ENCODE assay signal across 29 cellular contexts in genomic region chr5:54140247-54140646, GRCh38.
"Had no signal": no experiment of that assay in that cellular context is flagged by ENCODE, and none has a peak within 500 bp of the region (broad histone marks: within the 10 kb centered on the region; RNA-seq: fewer than 3 reads in every experiment).

No MANE protein-coding gene starts in this region.

- H3K4me1 ChIP-seq: testis, thyroid gland, upper lobe of right lung, vagina had no signal

- H3K27ac ChIP-seq: stomach, suprapubic skin, testis, thoracic aorta, thyroid gland, tibial artery, tibial nerve, transverse colon, upper lobe of left lung, upper lobe of right lung, uterus, vagina had no signal

- H3K27ac Mint-ChIP-seq: stimulated activated effector memory CD8-positive, alpha-beta T cell treated with anti-CD3 and anti-CD28 coated beads, Interleukin-12 subunit alpha, Interleukin-12 subunit beta, amount 100 ng/mL, for 72 hours; stimulated activated memory B cell treated with anti-CD40 and anti-IgM and Interleukin-4, amounts not matched to agents 10 μg/mL and 1 μg/mL and 100 μg/mL, for 72 hours; stimulated activated naive B cell treated with anti-CD40 and anti-IgM and Interleukin-4, amounts not matched to agents 10 μg/mL and 1 μg/mL and 100 μg/mL, for 72 hours; stimulated activated naive CD8-positive, alpha-beta T cell treated with anti-CD3 and anti-CD28 coated beads, Interleukin-15, amount 100 ng/mL, for 72 hours; stimulated activated naive CD8-positive, alpha-beta T cell treated with anti-CD3 and anti-CD28 coated beads, Interleukin-15, Interleukin-2, amounts not matched to agents 100 ng/mL and 50 ng/mL, for 24 hours; type B pancreatic cell had no signal

- H3K4me3 ChIP-seq: stomach, suprapubic skin, testis, thoracic aorta, thyroid gland, tibial artery, tibial nerve, transverse colon, upper lobe of left lung, upper lobe of right lung, uterus, vagina had no signal

- H3K36me3 ChIP-seq: stomach, suprapubic skin, thoracic aorta, thyroid gland, tibial artery, transverse colon, upper lobe of left lung, upper lobe of right lung, uterus, vagina had no signal

- H3K36me3 Mint-ChIP-seq: stimulated activated effector memory CD8-positive, alpha-beta T cell treated with anti-CD3 and anti-CD28 coated beads, Interleukin-12 subunit alpha, Interleukin-12 subunit beta, amount 100 ng/mL, for 72 hours had no signal

- DNase-seq: stimulated activated CD4-positive, alpha-beta T cell treated with anti-CD3 and anti-CD28 coated beads, Interleukin-2, amount 100 ng/mL, for 48 hours; stimulated activated CD4-positive, alpha-beta T cell treated with anti-CD3 and anti-CD28 coated beads, Interleukin-4, amount 100 ng/mL, for 1 hour; stimulated activated CD4-positive, alpha-beta T cell treated with anti-CD3 and anti-CD28 coated beads, Interleukin-4, amount 100 ng/mL, for 24 hours; stimulated activated CD4-positive, alpha-beta T cell treated with anti-CD3 and anti-CD28 coated beads, Interleukin-4, amount 100 ng/mL, for 4 hours; stimulated activated CD8-positive, alpha-beta memory T cell treated with anti-CD3 and anti-CD28 coated beads, Interleukin-4, amount 100 ng/mL, for 48 hours; stimulated activated naive B cell treated with anti-CD40 and anti-IgM and Interleukin-4, amounts not matched to agents 10 μg/mL and 1 μg/mL and 100 μg/mL, for 72 hours; stimulated activated naive CD4-positive, alpha-beta T cell; stimulated activated naive CD4-positive, alpha-beta T cell treated with Interleukin-2 at 50 U/mL for 16 hours; stimulated activated naive CD8-positive, alpha-beta T cell treated with anti-CD3 and anti-CD28 coated beads, Interleukin-15, amount 100 ng/mL, for 72 hours; stimulated activated naive CD8-positive, alpha-beta T cell treated with anti-CD3 and anti-CD28 coated beads, Interleukin-15, Interleukin-2, amounts not matched to agents 100 U/mL and 50 U/mL, for 24 hours; stomach; substantia nigra; testis; thyroid gland; tibial artery; transverse colon; trophoblast cell; upper lobe of left lung; upper lobe of right lung; uterus had no signal

- H3K27me3 ChIP-seq: stomach, suprapubic skin, testis, thyroid gland, tibial artery, tibial nerve, transverse colon, upper lobe of left lung, upper lobe of right lung, uterus, vagina had no signal

- H3K9me3 ChIP-seq: stomach, suprapubic skin, testis, thoracic aorta, thyroid gland, tibial artery, tibial nerve, transverse colon, upper lobe of left lung, upper lobe of right lung, uterus, vagina had no signal

- H3K9me3 Mint-ChIP-seq: stimulated activated effector memory CD8-positive, alpha-beta T cell treated with anti-CD3 and anti-CD28 coated beads, Interleukin-12 subunit alpha, Interleukin-12 subunit beta, amount 100 ng/mL, for 72 hours; stimulated activated memory B cell treated with anti-CD40 and anti-IgM and Interleukin-4, amounts not matched to agents 10 μg/mL and 1 μg/mL and 100 μg/mL, for 72 hours; stimulated activated naive B cell treated with anti-CD40 and anti-IgM and Interleukin-4, amounts not matched to agents 10 μg/mL and 1 μg/mL and 100 μg/mL, for 72 hours; stimulated activated naive CD8-positive, alpha-beta T cell treated with anti-CD3 and anti-CD28 coated beads, Interleukin-15, amount 100 ng/mL, for 72 hours; stimulated activated naive CD8-positive, alpha-beta T cell treated with anti-CD3 and anti-CD28 coated beads, Interleukin-15, Interleukin-2, amounts not matched to agents 100 ng/mL and 50 ng/mL, for 24 hours; type B pancreatic cell had no signal

- ATAC-seq: stimulated activated effector memory CD8-positive, alpha-beta T cell treated with anti-CD3 and anti-CD28 coated beads, Interleukin-12 subunit alpha, Interleukin-12 subunit beta, amount 100 ng/mL, for 72 hours; stimulated activated memory B cell treated with anti-CD40 and anti-IgM and Interleukin-4, amounts not matched to agents 10 μg/mL and 1 μg/mL and 100 μg/mL, for 72 hours; stimulated activated naive B cell treated with anti-CD40 and anti-IgM and Interleukin-4, amounts not matched to agents 10 μg/mL and 1 μg/mL and 100 μg/mL, for 72 hours; stimulated activated naive CD8-positive, alpha-beta T cell treated with anti-CD3 and anti-CD28 coated beads, Interleukin-15, amount 100 ng/mL, for 72 hours; stimulated activated naive CD8-positive, alpha-beta T cell treated with anti-CD3 and anti-CD28 coated beads, Interleukin-15, Interleukin-2, amounts not matched to agents 100 U/mL and 50 U/mL, for 24 hours; upper lobe of right lung had no signal

- FAIRE-seq: urothelium cell line had no signal

- H3K4me3 Mint-ChIP-seq: stimulated activated effector memory CD8-positive, alpha-beta T cell treated with anti-CD3 and anti-CD28 coated beads, Interleukin-12 subunit alpha, Interleukin-12 subunit beta, amount 100 ng/mL, for 72 hours; stimulated activated memory B cell treated with anti-CD40 and anti-IgM and Interleukin-4, amounts not matched to agents 10 μg/mL and 1 μg/mL and 100 μg/mL, for 72 hours; stimulated activated naive B cell treated with anti-CD40 and anti-IgM and Interleukin-4, amounts not matched to agents 10 μg/mL and 1 μg/mL and 100 μg/mL, for 72 hours; stimulated activated naive CD8-positive, alpha-beta T cell treated with anti-CD3 and anti-CD28 coated beads, Interleukin-15, amount 100 ng/mL, for 72 hours; stimulated activated naive CD8-positive, alpha-beta T cell treated with anti-CD3 and anti-CD28 coated beads, Interleukin-15, Interleukin-2, amounts not matched to agents 100 ng/mL and 50 ng/mL, for 24 hours; type B pancreatic cell had no signal

- H3K4me1 Mint-ChIP-seq: stimulated activated memory B cell treated with anti-CD40 and anti-IgM and Interleukin-4, amounts not matched to agents 10 μg/mL and 1 μg/mL and 100 μg/mL, for 72 hours; stimulated activated naive B cell treated with anti-CD40 and anti-IgM and Interleukin-4, amounts not matched to agents 10 μg/mL and 1 μg/mL and 100 μg/mL, for 72 hours; stimulated activated naive CD8-positive, alpha-beta T cell treated with anti-CD3 and anti-CD28 coated beads, Interleukin-15, amount 100 ng/mL, for 72 hours had no signal

- H3K27me3 Mint-ChIP-seq: stimulated activated memory B cell treated with anti-CD40 and anti-IgM and Interleukin-4, amounts not matched to agents 10 μg/mL and 1 μg/mL and 100 μg/mL, for 72 hours; stimulated activated naive B cell treated with anti-CD40 and anti-IgM and Interleukin-4, amounts not matched to agents 10 μg/mL and 1 μg/mL and 100 μg/mL, for 72 hours; stimulated activated naive CD8-positive, alpha-beta T cell treated with anti-CD3 and anti-CD28 coated beads, Interleukin-15, amount 100 ng/mL, for 72 hours; stimulated activated naive CD8-positive, alpha-beta T cell treated with anti-CD3 and anti-CD28 coated beads, Interleukin-15, Interleukin-2, amounts not matched to agents 100 ng/mL and 50 ng/mL, for 24 hours; type B pancreatic cell had no signal
